In the genomic region with DNA sequence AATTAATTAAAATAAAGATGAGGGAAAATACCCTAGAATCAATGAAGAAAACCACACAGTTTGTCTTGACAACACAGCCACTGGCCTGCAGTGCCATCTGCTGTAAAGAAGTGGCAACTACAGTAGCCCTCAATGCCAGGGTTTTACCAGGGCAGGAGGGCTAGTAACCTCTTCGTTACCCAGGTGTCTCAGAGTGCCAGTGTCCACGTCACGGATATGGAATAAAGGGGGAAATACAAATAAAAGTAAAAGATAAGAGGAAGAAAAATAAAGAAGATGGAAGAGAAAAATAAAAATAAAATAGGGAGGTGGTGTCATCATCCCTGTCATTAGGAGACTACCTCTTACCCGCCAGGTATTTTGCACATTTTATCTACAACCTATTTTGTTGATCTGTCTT, we compare ENCODE assay signal across 8 cellular contexts. TPM values are rescaled to one million over a fixed set of nuclear protein-coding genes. Genes with fewer than 3 reads are reported as not detected.
DNase-seq lines count a peak whose midpoint lies in the region; ATAC-seq and TF ChIP-seq lines count a peak whose summit lies in the region.

No MANE protein-coding gene starts in this region.

- in situ Hi-C loops in GM13976 (cut with MboI; ENCODE audit: low sequenced_read_pairs, unreplicated experiment) = loop anchor here (10.0 to 25.0 kb wide), 2 partner anchors 321 to 469 kb away; no protein-coding TSS in a partner anchor

- H3K27ac ChIP-seq in AG04450 (ENCODE audit: low read depth, low read length) = no peak overlapping the region
- H3K27ac ChIP-seq in RWPE2 (ENCODE audit: poor library complexity, severe bottlenecking) = no peak overlapping the region

- H3K9me3 ChIP-seq in AG04450 (ENCODE audit: control insufficient read depth, insufficient read depth, low read length) (no peaks in the 10 kb centered on the region), RWPE2 (ENCODE audit: severe bottlenecking) (no peaks in the 10 kb centered on the region)

- H3K27me3 ChIP-seq in AG04450 (ENCODE audit: control insufficient read depth, insufficient read depth, low read length) (no peaks in the 10 kb centered on the region), RWPE2 (ENCODE audit: insufficient read depth, poor library complexity, severe bottlenecking) (no peaks in the 10 kb centered on the region)

- POLR2A ChIA-PET in AG04450 (lab: Yijun Ruan, JAX) = interaction anchor here (1.0 kb wide), 1 partner anchor 324 kb away, joined by 3 read pairs; no protein-coding TSS in a partner anchor

- CTCF ChIA-PET in AG04450 (lab: Charles Lee) = interaction anchor here (0.6 to 6.9 kb wide), 52 partner anchors 12 to 780 kb away, joined by 3 to 135 read pairs (median 5); a partner anchor contains a TSS

- peaks cover 10% of the 10 kb centered on the region for H3K4me1 ChIP-seq in RWPE2 (ENCODE audit: insufficient read depth, poor library complexity, severe bottlenecking)

- DNase-seq in AG04450 (ENCODE audit: low read depth, low spot score) (no peak), GM13976 (ENCODE audit: low spot score) (peak; percentile 53), RWPE2 (ENCODE audit: low spot score) (no peak), glomerular visceral epithelial cell (ENCODE audit: extremely low spot score) (peak; percentile 64), pons (ENCODE audit: low spot score) (peak; percentile 74)
- DNase-seq in activated naive CD4-positive, alpha-beta T cell treated with Interleukin-2 at 50 U/mL for 16 hours = peak; percentile 53

- H3K4me3 ChIP-seq in AG04450 (ENCODE audit: low read depth, low read length) (no peak overlapping the region), RWPE2 (ENCODE audit: severe bottlenecking) (no peak overlapping the region)

- no peaks in the 10 kb centered on the region for H3K36me3 ChIP-seq in RWPE2 (ENCODE audit: low read depth)

- ATAC-seq in HG03460 (IDR thresholded peaks at IDR 0.05; ENCODE audit: unreplicated experiment) (peak; percentile 55), RWPE2 (ENCODE audit: low read depth) (peak; percentile 30; the same call in 1 of the 3 replicates), GM21717 (IDR thresholded peaks at IDR 0.05; ENCODE audit: unreplicated experiment) (no peak)

- TF ChIP-seq CTCF in AG04450 (IDR thresholded peaks at IDR 0.05; ENCODE audit: low read depth, low read length) (peak; percentile 95), GM13976 (IDR thresholded peaks at IDR 0.05; ENCODE audit: borderline replicate concordance, control extremely low read depth, extremely low read depth, insufficient read depth, missing control alignments) (peak; percentile 90), RWPE2 (IDR thresholded peaks at IDR 0.05; ENCODE audit: poor library complexity, severe bottlenecking) (peak; percentile 98)

RNA-seq across cellular contexts. Expression of a gene that starts 14.2 kb away (rescaled TPM):
- polyA plus RNA-seq in AG04450 (2011; rRNA removed) = 3.2 and 3.4 TPM in 2 replicates
- polyA minus RNA-seq in AG04450 (2011; rRNA and poly(A)+ RNA removed) = 2.6 and 3.3 TPM in 2 replicates

Comparison
In these comparisons a context has a peak if more than half of its experiments do, and no peak if none do; other contexts are left out.
1. DNase-seq: peak in GM13976 (single experiment), activated naive CD4-positive, alpha-beta T cell treated with Interleukin-2 at 50 U/mL for 16 hours (single experiment), glomerular visceral epithelial cell (single experiment) and pons (single experiment); none in AG04450 (single experiment) and RWPE2 (single experiment).
2. Peak in every context shown above with its lines, with median percentiles within 50 percentile points of each other: CTCF ChIP-seq.